ENCODE assay signal across 13 cellular contexts in the genomic region with DNA sequence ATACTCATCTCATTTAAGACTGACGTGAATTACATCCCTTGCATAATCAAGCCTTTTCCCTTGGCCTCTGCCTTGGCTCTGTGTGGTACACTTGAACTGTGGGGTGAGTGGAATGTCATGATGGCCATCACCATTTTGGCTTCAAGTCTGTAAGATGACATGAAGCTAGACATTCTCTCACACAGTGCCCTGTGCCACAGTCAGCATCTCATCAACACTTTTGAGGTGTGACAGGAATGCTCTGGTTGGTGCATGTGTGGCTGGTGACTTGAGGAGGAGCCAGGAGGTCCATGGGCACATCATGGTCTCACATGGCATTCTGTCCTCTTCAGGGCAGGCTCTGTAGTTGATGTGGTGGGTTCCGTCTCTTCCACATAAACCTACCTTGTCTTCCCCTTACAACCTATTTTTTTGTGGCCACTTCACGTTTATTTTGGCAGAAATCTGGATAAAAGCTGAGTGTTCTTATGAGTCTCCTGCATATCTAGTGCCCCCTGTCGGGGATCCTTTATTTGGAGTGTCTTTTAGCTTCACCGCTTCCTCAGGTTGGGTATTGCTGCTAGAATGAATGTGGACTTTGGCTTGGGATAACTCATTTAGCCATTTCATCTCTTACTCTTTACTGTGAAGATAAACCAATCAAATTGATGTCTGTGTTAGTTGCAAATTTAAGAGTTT. TPM values are rescaled to one million over a fixed set of nuclear protein-coding genes. Genes with fewer than 3 reads are reported as not detected.
DNase-seq lines count a peak whose midpoint lies in the region; ATAC-seq and TF ChIP-seq lines count a peak whose summit lies in the region.
"Had no signal": no experiment of that assay in that cellular context is flagged by ENCODE, and none has a peak within 500 bp of the region (broad histone marks: within the 10 kb centered on the region; RNA-seq: fewer than 3 reads in every experiment).

No MANE protein-coding gene starts in this region.

- H3K79me2 ChIP-seq in mesendoderm (ENCODE audit: control insufficient read depth, insufficient read depth, low read length): peaks cover 76% of the 10 kb centered on the region

- CTCF ChIA-PET in CD8-positive, alpha-beta T cell (lab: Charles Lee): interaction anchor here (0.7 to 2.5 kb wide), 18 partner anchors 8 to 308 kb away, joined by 3 to 22 read pairs (median 4); no protein-coding TSS in a partner anchor

- no peaks in the 10 kb centered on the region for H3K27me3 ChIP-seq in CD8-positive, alpha-beta T cell (ENCODE audit: insufficient read depth, low read length)
- H3K27me3 ChIP-seq in mesendoderm (ENCODE audit: insufficient read depth, low read length, poor library complexity): no peaks in the 10 kb centered on the region
- H3K27me3 ChIP-seq: Peyer's patch, upper lobe of left lung had no signal

- no CpG with 5 or more reads among the region's 5 CpGs for WGBS in mesendoderm (ENCODE audit: extremely low coverage, insufficient coverage, low lambda C conversion rate)

- POLR2A ChIA-PET in CD8-positive, alpha-beta T cell (lab: Charles Lee): interaction anchor here (0.8 to 1.7 kb wide), 5 partner anchors 8 to 102 kb away, joined by 3 to 9 read pairs (median 3); no protein-coding TSS in a partner anchor

- intact Hi-C loops in CD8-positive, alpha-beta T cell (cut with DNase I, micrococcal nuclease): loop anchor here (1.0 to 10.0 kb wide), 4 partner anchors 71 to 381 kb away; no protein-coding TSS in a partner anchor

- H3K27me3 Mint-ChIP-seq in CD8-positive, alpha-beta T cell (ENCODE audit: low read depth): no peaks in the 10 kb centered on the region
- H3K27me3 Mint-ChIP-seq: activated naive CD8-positive, alpha-beta T cell treated with anti-CD3 and anti-CD28 coated beads, Interleukin-2, amount 10 ng/mL, durations not matched to agents 7 days and 5 days had no signal

- no peak overlapping the region for H3K56ac ChIP-seq in mesendoderm (ENCODE audit: low read length)

- no peak overlapping the region for H3K18ac ChIP-seq in mesendoderm (ENCODE audit: low read length)

- H3K9ac ChIP-seq in mesendoderm (ENCODE audit: low read length): no peak overlapping the region

- H3K36me3 Mint-ChIP-seq in CD8-positive, alpha-beta T cell: peaks cover 5% of the 10 kb centered on the region

- H3K23ac ChIP-seq in mesendoderm (ENCODE audit: low read length): no peak overlapping the region

- peak; percentile 28 for ATAC-seq in CD8-positive, alpha-beta T cell
- no peak for ATAC-seq in GM18519 (IDR thresholded peaks at IDR 0.05; ENCODE audit: low FRiP score, unreplicated experiment)

- H3K36me3 ChIP-seq in CD8-positive, alpha-beta T cell (ENCODE audit: insufficient read depth, low read length): no peaks in the 10 kb centered on the region
- no peaks in the 10 kb centered on the region for H3K36me3 ChIP-seq in mesendoderm (ENCODE audit: control insufficient read depth, insufficient read depth, low read length)
- H3K36me3 ChIP-seq: Peyer's patch, prostate gland, upper lobe of left lung had no signal

- H2BK5ac ChIP-seq in mesendoderm (ENCODE audit: low read length): no peak overlapping the region

- peak; percentile 39 for TF ChIP-seq CTCF in CD8-positive, alpha-beta T cell (IDR thresholded peaks at IDR 0.05)
- peak; percentile 39 for TF ChIP-seq CTCF in cardiac fibroblast (IDR thresholded peaks at IDR 0.05; ENCODE audit: low read depth, low read length)

- no peak overlapping the region for H3K4ac ChIP-seq in mesendoderm (ENCODE audit: low read depth, low read length)

- no peak overlapping the region for H4K8ac ChIP-seq in mesendoderm (ENCODE audit: low read depth, low read length)

- no peak overlapping the region for H3K4me3 Mint-ChIP-seq in CD8-positive, alpha-beta T cell
- H3K4me3 Mint-ChIP-seq: activated naive CD8-positive, alpha-beta T cell treated with anti-CD3 and anti-CD28 coated beads, Interleukin-2, amount 10 ng/mL, durations not matched to agents 7 days and 5 days had no signal

- H3K79me1 ChIP-seq in mesendoderm (ENCODE audit: low read length): peaks cover 19% of the 10 kb centered on the region

- H3K27ac ChIP-seq in CD8-positive, alpha-beta T cell (ENCODE audit: low read depth, low read length): no peak overlapping the region
- no peak overlapping the region for H3K27ac ChIP-seq in mesendoderm (ENCODE audit: low read depth, low read length)
- H3K27ac ChIP-seq: Peyer's patch, prostate gland, upper lobe of left lung had no signal

- no peak overlapping the region for H3K4me2 ChIP-seq in mesendoderm (ENCODE audit: low read length)

- no peak overlapping the region for H3K4me3 ChIP-seq in CD8-positive, alpha-beta T cell (ENCODE audit: low read depth, low read length)
- no peak overlapping the region for H3K4me3 ChIP-seq in Jurkat, Clone E6-1 (ENCODE audit: low read length)
- H3K4me3 ChIP-seq in cardiac fibroblast (replicated peaks in 1 of 2; ENCODE audit: low read depth in 2 of 2, low read length in 2 of 2): no peak overlapping the region
- H3K4me3 ChIP-seq in mesendoderm (ENCODE audit: low read length): no peak overlapping the region
- H3K4me3 ChIP-seq: Peyer's patch, prostate gland, upper lobe of left lung had no signal

- peaks cover 88% of the 10 kb centered on the region for H3K4me1 ChIP-seq in CD8-positive, alpha-beta T cell (ENCODE audit: insufficient read depth, low read length)
- H3K4me1 ChIP-seq in mesendoderm (ENCODE audit: control insufficient read depth, low read depth, low read length): peaks cover 6% of the 10 kb centered on the region
- H3K4me1 ChIP-seq: prostate gland had no signal

- H2BK120ac ChIP-seq in mesendoderm (ENCODE audit: low read depth, low read length): no peak overlapping the region

- peaks cover 92% of the 10 kb centered on the region for H3K4me1 Mint-ChIP-seq in CD8-positive, alpha-beta T cell (ENCODE audit: low read depth)

- H3K9me3 ChIP-seq in CD8-positive, alpha-beta T cell (ENCODE audit: low read length): no peaks in the 10 kb centered on the region
- H3K9me3 ChIP-seq: Peyer's patch, prostate gland, upper lobe of left lung had no signal

- no peak for DNase-seq in CD8-positive, alpha-beta T cell
- DNase-seq in Jurkat, Clone E6-1 (ENCODE audit: low read depth, low spot score): peak; percentile 70
- DNase-seq in cardiac fibroblast (ENCODE audit: low read depth in 2 of 2) (peak in 1 of 2 donors; percentile 54), mesendoderm (peak; percentile 74), dedifferentiated amniotic fluid mesenchymal stem cell (ENCODE audit: extremely low spot score) (no peak)
- DNase-seq in activated CD8-positive, alpha-beta memory T cell treated with anti-CD3 and anti-CD28 coated beads, Interleukin-2, amount 50 U/mL, for 48 hours: no peak
- no peak for DNase-seq in activated CD4-positive, CD25-positive, alpha-beta regulatory T cell treated with anti-CD3 and anti-CD28 coated beads, Interleukin-2, amount 50 U/mL, for 72 hours
- DNase-seq: activated naive CD8-positive, alpha-beta T cell treated with anti-CD3 and anti-CD28 coated beads, Interleukin-2, amount 10 ng/mL, durations not matched to agents 7 days and 5 days; NCI-H146; upper lobe of left lung had no signal

- no peak overlapping the region for H2BK15ac ChIP-seq in mesendoderm (replicated peaks; ENCODE audit: low read depth)

- H3K9me3 Mint-ChIP-seq in CD8-positive, alpha-beta T cell: no peaks in the 10 kb centered on the region

- no peak overlapping the region for H2AK5ac ChIP-seq in mesendoderm (ENCODE audit: low read length)

- peak overlapping the region; percentile 38 for H3K27ac Mint-ChIP-seq in CD8-positive, alpha-beta T cell
- H3K27ac Mint-ChIP-seq: activated naive CD8-positive, alpha-beta T cell treated with anti-CD3 and anti-CD28 coated beads, Interleukin-2, amount 10 ng/mL, durations not matched to agents 7 days and 5 days had no signal

- no peak overlapping the region for H4K5ac ChIP-seq in mesendoderm (ENCODE audit: low read length)

RNA-seq across cellular contexts. Expression of gene MAP4K4, which starts 28.1 kb away (rescaled TPM):
- 10 to 100 TPM; 72.4 TPM for total RNA-seq in CD8-positive, alpha-beta T cell
- polyA plus RNA-seq in Jurkat, Clone E6-1 (2012; ENCODE audit: insufficient read depth, insufficient read length): 143 TPM
- polyA plus RNA-seq in mesendoderm (2013, experiment 1 of 2): 120 TPM
- 121 TPM for polyA plus RNA-seq in mesendoderm (2013, experiment 2 of 2)

Comparison
In these comparisons a context has a peak if more than half of its experiments do, and no peak if none do; other contexts are left out.
1. DNase-seq: peak in Jurkat, Clone E6-1 (single experiment) and mesendoderm (single experiment); none in CD8-positive, alpha-beta T cell (0 of 7), dedifferentiated amniotic fluid mesenchymal stem cell (single experiment), activated CD8-positive, alpha-beta memory T cell treated with anti-CD3 and anti-CD28 coated beads, Interleukin-2, amount 50 U/mL, for 48 hours (single experiment) and activated CD4-positive, CD25-positive, alpha-beta regulatory T cell treated with anti-CD3 and anti-CD28 coated beads, Interleukin-2, amount 50 U/mL, for 72 hours (single experiment).